27 cellular contexts compared by ENCODE assay signal in genomic region chr9:136659861-136660784, GRCh38. TPM values are rescaled to one million over a fixed set of nuclear protein-coding genes. Genes with fewer than 3 reads are reported as not detected.
A peak's percentile ranks its signal among the peaks of the same experiment; 100 is the strongest.
DNase-seq lines count a peak whose midpoint lies in the region; ATAC-seq and TF ChIP-seq lines count a peak whose summit lies in the region.
"Had no signal": no experiment of that assay in that cellular context is flagged by ENCODE, and none has a peak within 500 bp of the region (broad histone marks: within the 10 kb centered on the region; RNA-seq: fewer than 3 reads in every experiment).

No MANE protein-coding gene starts in this region.

- H3K18ac ChIP-seq in neuronal stem cell (ENCODE audit: low read length): peak overlapping the region; percentile 38

- peak overlapping the region; percentile 73 for H2BK12ac ChIP-seq in neuronal stem cell (ENCODE audit: low read length)

- H2AK5ac ChIP-seq in neuronal stem cell (ENCODE audit: low read depth, low read length): no peak overlapping the region

- H2BK5ac ChIP-seq in neuronal stem cell (ENCODE audit: low read length): peak overlapping the region; percentile 53

- peaks cover 3% of the 10 kb centered on the region for H3K79me1 ChIP-seq in neuronal stem cell (ENCODE audit: low read depth, low read length)

- H3K4ac ChIP-seq in neuronal stem cell (ENCODE audit: low read length): no peak overlapping the region

- no peak overlapping the region for H2BK120ac ChIP-seq in neuronal stem cell (ENCODE audit: low read depth, low read length)

- peak overlapping the region in 1 of 2 donors; percentile 57 for H3K4me3 ChIP-seq in gastroesophageal sphincter
- no peak overlapping the region for H3K4me3 ChIP-seq in neuronal stem cell (ENCODE audit: low read length in 2 of 2)
- H3K4me3 ChIP-seq in upper lobe of left lung: peak overlapping the region; percentile 31 to 64 (median 56)
- no peak overlapping the region for H3K4me3 ChIP-seq in osteoblast (ENCODE audit: insufficient read depth, low read length)
- H3K4me3 ChIP-seq: HAP-1, SJSA1 had no signal

- H3K27ac Mint-ChIP-seq in activated naive CD8-positive, alpha-beta T cell treated with anti-CD3 and anti-CD28 coated beads, Interleukin-2, amount 10 ng/mL, durations not matched to agents 7 days and 5 days: no peak overlapping the region
- H3K27ac Mint-ChIP-seq in activated naive CD8-positive, alpha-beta T cell treated with anti-CD3 and anti-CD28 coated beads for 36 hours: no peak overlapping the region
- H3K27ac Mint-ChIP-seq: activated CD4-positive, alpha-beta T cell treated with anti-CD3 and anti-CD28 coated beads, Interleukin-2, amount 10 ng/mL, durations not matched to agents 24 days and 14 days; activated naive CD4-positive, alpha-beta T cell treated with anti-CD3 and anti-CD28 coated beads, Interleukin-2, amount 50 U/mL, for 24 hours; activated T-helper 1 cell treated with anti-CD3 and anti-CD28 coated beads, Interleukin-12 subunit alpha, Interleukin-12 subunit beta, Interleukin-2, Interleukin-4 antibody, amounts not matched to agents 30 ng/mL and 10 ng/mL and 1 ng/mL, durations not matched to agents 14 hours and 24 hours and 36 hours; CD8-positive, alpha-beta memory T cell; endodermal cell; immature natural killer cell; T-helper 17 cell had no signal

- H3K4me1 Mint-ChIP-seq in activated naive CD8-positive, alpha-beta T cell treated with anti-CD3 and anti-CD28 coated beads, Interleukin-2, amount 10 ng/mL, durations not matched to agents 7 days and 5 days: peaks cover 11% of the 10 kb centered on the region
- peaks cover 9% of the 10 kb centered on the region for H3K4me1 Mint-ChIP-seq in activated naive CD8-positive, alpha-beta T cell treated with anti-CD3 and anti-CD28 coated beads for 36 hours
- H3K4me1 Mint-ChIP-seq: endodermal cell had no signal

- H3K79me2 ChIP-seq in osteoblast (ENCODE audit: insufficient read depth, low read length): no peaks in the 10 kb centered on the region

- H4K91ac ChIP-seq in neuronal stem cell (ENCODE audit: low read depth, low read length, poor library complexity): peak overlapping the region; percentile 12

- POLR2A ChIA-PET in activated naive CD8-positive, alpha-beta T cell treated with anti-CD3 and anti-CD28 coated beads, Interleukin-2, amount 10 ng/mL, durations not matched to agents 7 days and 5 days (lab: Charles Lee): interaction anchor here (1.1 to 1.7 kb wide), 2 partner anchors 12 to 68 kb away, joined by 3 to 7 read pairs; no protein-coding TSS in a partner anchor

- TF ChIP-seq POLR2A in gastroesophageal sphincter (IDR thresholded peaks at IDR 0.05): no peak
- no peak for TF ChIP-seq POLR2A in upper lobe of left lung (IDR thresholded peaks at IDR 0.05)

- peaks cover 0 to 25% (median 2%) of the 10 kb centered on the region in 3 donors for H3K4me1 ChIP-seq in gastroesophageal sphincter
- peaks cover 7 to 31% of the 10 kb centered on the region in 2 donors for H3K4me1 ChIP-seq in neuronal stem cell (ENCODE audit: control insufficient read depth in 2 of 2, insufficient read depth in 1 of 2, low read depth in 1 of 2, low read length in 2 of 2)
- H3K4me1 ChIP-seq in upper lobe of left lung: peaks cover 14 to 35% (median 24%) of the 10 kb centered on the region in 4 donors
- H3K4me1 ChIP-seq in osteoblast (ENCODE audit: insufficient read depth, low read length): peaks cover under 1% of the 10 kb centered on the region
- H3K4me1 ChIP-seq: HAP-1 had no signal

- no peak overlapping the region for H3K4me2 ChIP-seq in neuronal stem cell (ENCODE audit: insufficient read depth, low read length, poor library complexity, severe bottlenecking)
- H3K4me2 ChIP-seq in osteoblast (ENCODE audit: insufficient read depth, low read length): no peak overlapping the region

- peaks cover 37% of the 10 kb centered on the region for H3K27me3 Mint-ChIP-seq in activated naive CD8-positive, alpha-beta T cell treated with anti-CD3 and anti-CD28 coated beads, Interleukin-2, amount 10 ng/mL, durations not matched to agents 7 days and 5 days
- H3K27me3 Mint-ChIP-seq in activated naive CD8-positive, alpha-beta T cell treated with anti-CD3 and anti-CD28 coated beads for 36 hours: peaks cover 50% of the 10 kb centered on the region

- H4K20me1 ChIP-seq in osteoblast (ENCODE audit: insufficient read depth, low read length): no peaks in the 10 kb centered on the region

- H3K9me3 Mint-ChIP-seq in activated naive CD8-positive, alpha-beta T cell treated with anti-CD3 and anti-CD28 coated beads, Interleukin-2, amount 10 ng/mL, durations not matched to agents 7 days and 5 days: no peaks in the 10 kb centered on the region
- H3K9me3 Mint-ChIP-seq in activated naive CD8-positive, alpha-beta T cell treated with anti-CD3 and anti-CD28 coated beads for 36 hours: no peaks in the 10 kb centered on the region
- H3K9me3 Mint-ChIP-seq: activated CD4-positive, alpha-beta T cell treated with anti-CD3 and anti-CD28 coated beads, Interleukin-2, amount 10 ng/mL, durations not matched to agents 24 days and 14 days; activated naive CD4-positive, alpha-beta T cell treated with anti-CD3 and anti-CD28 coated beads, Interleukin-2, amount 50 U/mL, for 24 hours; activated T-helper 1 cell treated with anti-CD3 and anti-CD28 coated beads, Interleukin-12 subunit alpha, Interleukin-12 subunit beta, Interleukin-2, Interleukin-4 antibody, amounts not matched to agents 30 ng/mL and 10 ng/mL and 1 ng/mL, durations not matched to agents 14 hours and 24 hours and 36 hours; endodermal cell; immature natural killer cell had no signal

- no peak for TF ChIP-seq EP300 in gastroesophageal sphincter (IDR thresholded peaks at IDR 0.05)
- no peak for TF ChIP-seq EP300 in upper lobe of left lung (IDR thresholded peaks at IDR 0.05)

- no peaks in the 10 kb centered on the region for H3K36me3 Mint-ChIP-seq in activated naive CD8-positive, alpha-beta T cell treated with anti-CD3 and anti-CD28 coated beads, Interleukin-2, amount 10 ng/mL, durations not matched to agents 7 days and 5 days
- no peaks in the 10 kb centered on the region for H3K36me3 Mint-ChIP-seq in activated naive CD8-positive, alpha-beta T cell treated with anti-CD3 and anti-CD28 coated beads for 36 hours
- H3K36me3 Mint-ChIP-seq: CD8-positive, alpha-beta memory T cell; immature natural killer cell had no signal

- no peaks in the 10 kb centered on the region for H3K9me3 ChIP-seq in gastroesophageal sphincter
- no peaks in the 10 kb centered on the region for H3K9me3 ChIP-seq in neuronal stem cell (replicated peaks in 1 of 2; ENCODE audit: control insufficient read depth in 2 of 2, insufficient read depth in 1 of 2, low read depth in 1 of 2, low read length in 2 of 2)
- H3K9me3 ChIP-seq in upper lobe of left lung: no peaks in the 10 kb centered on the region
- no peaks in the 10 kb centered on the region for H3K9me3 ChIP-seq in osteoblast (ENCODE audit: low read depth, low read length)
- H3K9me3 ChIP-seq: HAP-1, SJSA1 had no signal

- peak overlapping the region; percentile 43 for H4K8ac ChIP-seq in neuronal stem cell (ENCODE audit: low read depth, low read length)

- H2AFZ ChIP-seq in neuronal stem cell (ENCODE audit: low read length): no peak overlapping the region
- no peak overlapping the region for H2AFZ ChIP-seq in osteoblast (ENCODE audit: low read length)

- ATAC-seq in activated naive CD8-positive, alpha-beta T cell treated with anti-CD3 and anti-CD28 coated beads, Interleukin-2, amount 10 ng/mL, durations not matched to agents 7 days and 5 days (ENCODE audit: low read depth): no peak
- ATAC-seq in gastroesophageal sphincter (no peak), upper lobe of left lung (ENCODE audit: low FRiP score in 2 of 2) (no peak)
- ATAC-seq: PC-3 had no signal

- DNase-seq in activated naive CD8-positive, alpha-beta T cell treated with anti-CD3 and anti-CD28 coated beads, Interleukin-2, amount 10 ng/mL, durations not matched to agents 7 days and 5 days: peak; percentile 33
- DNase-seq in activated naive CD8-positive, alpha-beta T cell treated with anti-CD3 and anti-CD28 coated beads for 36 hours: no peak
- DNase-seq in neuronal stem cell (ENCODE audit: low spot score): no peak
- DNase-seq in upper lobe of left lung: peak in 1 of 2 donors; percentile 60
- DNase-seq in ureter (ENCODE audit: low spot score): no peak
- no peak for DNase-seq in stimulated activated CD4-positive, alpha-beta T cell treated with anti-CD3 and anti-CD28 coated beads, Interleukin-15, amount 100 ng/mL, for 24 hours
- no peak for DNase-seq in osteoblast (ENCODE audit: insufficient read length, low spot score, missing footprints)
- DNase-seq: 8988T; activated CD4-positive, alpha-beta T cell treated with anti-CD3 and anti-CD28 coated beads, Interleukin-2, amount 10 ng/mL, durations not matched to agents 24 days and 14 days; CD8-positive, alpha-beta memory T cell; endodermal cell; immature natural killer cell; IMR-90; NCI-H1105; NCI-H2029; NCI-H226; nucleus accumbens; PC-3; retina; T-helper 17 cell had no signal

- H3K27ac ChIP-seq in gastroesophageal sphincter (peak overlapping the region in 3 of 4 donors; percentile 65 to 72 (median 70)), neuronal stem cell (replicated peaks; ENCODE audit: low read length) (no peak overlapping the region), upper lobe of left lung (peak overlapping the region; percentile 91 to 96 (median 92)), osteoblast (ENCODE audit: low read depth, low read length) (no peak overlapping the region)
- H3K27ac ChIP-seq: SJSA1, VCaP had no signal

- H2BK15ac ChIP-seq in neuronal stem cell (ENCODE audit: low read length): peak overlapping the region; percentile 85

- no peak for TF ChIP-seq CTCF in gastroesophageal sphincter (IDR thresholded peaks at IDR 0.05)
- TF ChIP-seq CTCF in upper lobe of left lung (IDR thresholded peaks at IDR 0.05): no peak
- TF ChIP-seq CTCF in osteoblast (IDR thresholded peaks at IDR 0.05; ENCODE audit: extremely low read depth, low read depth, low read length): no peak

- WGBS in gastroesophageal sphincter (ENCODE audit: low coverage in 1 of 2), 2 donors: 80% methylated on average over 7 of the region's 21 CpGs; no CpG with 5 or more reads in 1 of the 2 donors
- no CpG with 5 or more reads among the region's 21 CpGs for WGBS in neuronal stem cell (ENCODE audit: extremely low coverage in 2 of 2, insufficient read length in 2 of 2, insufficient replicate concordance in 1 of 2), 2 donors
- 38 to 50% methylated on average over 8 to 10 of the region's 21 CpGs for WGBS in upper lobe of left lung, 2 donors

- H3K36me3 ChIP-seq in gastroesophageal sphincter: no peaks in the 10 kb centered on the region
- H3K36me3 ChIP-seq in neuronal stem cell (replicated peaks in 1 of 2; ENCODE audit: control insufficient read depth in 2 of 2, insufficient read depth in 2 of 2, low read length in 2 of 2): no peaks in the 10 kb centered on the region
- peaks cover 0 to 18% (median 12%) of the 10 kb centered on the region in 4 donors for H3K36me3 ChIP-seq in upper lobe of left lung
- H3K36me3 ChIP-seq in osteoblast (ENCODE audit: insufficient read depth, low read length): no peaks in the 10 kb centered on the region
- H3K36me3 ChIP-seq: HAP-1, SJSA1 had no signal

- peak overlapping the region; percentile 31 for H3K23ac ChIP-seq in neuronal stem cell (ENCODE audit: low read depth, low read length, poor library complexity)

- peak overlapping the region; percentile 21 for H3K9ac ChIP-seq in neuronal stem cell (ENCODE audit: low read depth, low read length, poor library complexity)

- H3K27me3 ChIP-seq in gastroesophageal sphincter (peaks cover 99% of the 10 kb centered on the region), neuronal stem cell (ENCODE audit: control insufficient read depth in 3 of 3, insufficient read depth in 3 of 3, low read depth in 1 of 3, low read length in 3 of 3) (peaks cover 0 to 26% (median 0%) of the 10 kb centered on the region in 3 experiments), upper lobe of left lung (peaks cover 0 to 32% (median 11%) of the 10 kb centered on the region in 4 donors), osteoblast (ENCODE audit: insufficient read depth, low read length) (peaks cover 9% of the 10 kb centered on the region)

- H3K14ac ChIP-seq in neuronal stem cell (ENCODE audit: low read length): peak overlapping the region; percentile 56

- H3K4me3 Mint-ChIP-seq in activated naive CD8-positive, alpha-beta T cell treated with anti-CD3 and anti-CD28 coated beads, Interleukin-2, amount 10 ng/mL, durations not matched to agents 7 days and 5 days: no peak overlapping the region
- H3K4me3 Mint-ChIP-seq in activated naive CD8-positive, alpha-beta T cell treated with anti-CD3 and anti-CD28 coated beads for 36 hours: no peak overlapping the region
- H3K4me3 Mint-ChIP-seq: activated CD4-positive, alpha-beta T cell treated with anti-CD3 and anti-CD28 coated beads, Interleukin-2, amount 10 ng/mL, durations not matched to agents 24 days and 14 days; activated naive CD4-positive, alpha-beta T cell treated with anti-CD3 and anti-CD28 coated beads, Interleukin-2, amount 50 U/mL, for 24 hours; activated T-helper 1 cell treated with anti-CD3 and anti-CD28 coated beads, Interleukin-12 subunit alpha, Interleukin-12 subunit beta, Interleukin-2, Interleukin-4 antibody, amounts not matched to agents 30 ng/mL and 10 ng/mL and 1 ng/mL, durations not matched to agents 14 hours and 24 hours and 36 hours; CD8-positive, alpha-beta memory T cell; endodermal cell; immature natural killer cell; T-helper 17 cell had no signal

RNA-seq across cellular contexts. Expression of gene EGFL7, which starts 2.6 kb away (rescaled TPM):
- 1 to 10 TPM in 1 of 2 experiments, under 1 TPM in 1; 1.00 to 1.1 TPM for total RNA-seq in activated naive CD8-positive, alpha-beta T cell treated with anti-CD3 and anti-CD28 coated beads, Interleukin-2, amount 10 ng/mL, durations not matched to agents 7 days and 5 days
- total RNA-seq in activated naive CD8-positive, alpha-beta T cell treated with anti-CD3 and anti-CD28 coated beads for 36 hours: 1 to 10 TPM in 1 of 2 experiments, under 1 TPM in 1; 0.94 to 1.2 TPM
- total RNA-seq in gastroesophageal sphincter (10 to 100 TPM; 38.8 to 81.0 (median 56.4) TPM), upper lobe of left lung (100 to 1,000 TPM in 5 of 6 donors, 10 to 100 TPM in 1; 77.9 to 321 (median 165) TPM), ureter (109 TPM), osteoblast (3.3 and 6.2 TPM in 2 replicates)
- polyA plus RNA-seq in neuronal stem cell (2013, experiment 1 of 2): 33.1 TPM
- polyA plus RNA-seq in neuronal stem cell (2013, experiment 2 of 2): 32.0 TPM

RNA-seq across cellular contexts. Expression of gene AGPAT2, which starts 27.1 kb away (rescaled TPM):
- total RNA-seq in activated naive CD8-positive, alpha-beta T cell treated with anti-CD3 and anti-CD28 coated beads, Interleukin-2, amount 10 ng/mL, durations not matched to agents 7 days and 5 days: 10 to 100 TPM; 21.6 to 24.8 TPM
- 10 to 100 TPM; 14.6 to 16.1 TPM for total RNA-seq in activated naive CD8-positive, alpha-beta T cell treated with anti-CD3 and anti-CD28 coated beads for 36 hours
- total RNA-seq in gastroesophageal sphincter (10 to 100 TPM; 28.8 to 43.6 (median 38.4) TPM), upper lobe of left lung (100 to 1,000 TPM in 5 of 6 donors, 10 to 100 TPM in 1; 70.2 to 242 (median 140) TPM), ureter (52.2 TPM), osteoblast (26.5 and 30.0 TPM in 2 replicates)
- 3.7 TPM for polyA plus RNA-seq in neuronal stem cell (2013, experiment 1 of 2)
- 3.5 TPM for polyA plus RNA-seq in neuronal stem cell (2013, experiment 2 of 2)

RNA-seq across cellular contexts. Expression of gene DIPK1B, which starts 52.2 kb away (rescaled TPM):
- total RNA-seq in activated naive CD8-positive, alpha-beta T cell treated with anti-CD3 and anti-CD28 coated beads, Interleukin-2, amount 10 ng/mL, durations not matched to agents 7 days and 5 days: under 1 TPM in 1 of 2 experiments, not detected in 1; 0.11 TPM
- under 1 TPM in 1 of 2 experiments, not detected in 1; 0.10 TPM for total RNA-seq in activated naive CD8-positive, alpha-beta T cell treated with anti-CD3 and anti-CD28 coated beads for 36 hours
- total RNA-seq in gastroesophageal sphincter: 10 to 100 TPM in 2 of 4 donors, 1 to 10 TPM in 2; 7.8 to 24.4 (median 11.2) TPM
- polyA plus RNA-seq in neuronal stem cell (2013, experiment 1 of 2): 40.0 TPM
- 39.1 TPM for polyA plus RNA-seq in neuronal stem cell (2013, experiment 2 of 2)
- 10 to 100 TPM in 5 of 6 donors, 1 to 10 TPM in 1; 9.7 to 24.1 (median 17.0) TPM for total RNA-seq in upper lobe of left lung
- total RNA-seq in ureter: 6.6 TPM
- not detected in 2 replicates for total RNA-seq in osteoblast
- total RNA-seq: CD8-positive, alpha-beta memory T cell; myocyte; SJSA1 had no signal
- polyA plus RNA-seq: CD8-positive, alpha-beta memory T cell had no signal

Comparison
In these comparisons a context has a peak if more than half of its experiments do, and no peak if none do; other contexts are left out.
1. H3K27ac ChIP-seq: peak in gastroesophageal sphincter (3 of 4) and upper lobe of left lung (4 of 4); none in neuronal stem cell (single experiment) and osteoblast (single experiment).
2. H3K4me3 ChIP-seq: peak in upper lobe of left lung (4 of 4); none in neuronal stem cell (0 of 2) and osteoblast (single experiment).